8 cellular contexts compared by ENCODE assay signal in genomic region chr17:7440113-7440822, GRCh38. TPM values are rescaled to one million over a fixed set of nuclear protein-coding genes. Genes with fewer than 3 reads are reported as not detected.
DNase-seq lines count a peak whose midpoint lies in the region; ATAC-seq and TF ChIP-seq lines count a peak whose summit lies in the region.

No MANE protein-coding gene starts in this region.

- H3K79me2 ChIP-seq in neural progenitor cell (ENCODE audit: low read depth) = no peaks in the 10 kb centered on the region

- no peak for TF ChIP-seq POLR2A in esophagus muscularis mucosa (IDR thresholded peaks at IDR 0.05; ENCODE audit: low read depth)

- intact Hi-C loops in esophagus muscularis mucosa (cut with DNase I) = no loop called here

- H3K4me1 ChIP-seq in esophagus muscularis mucosa (peaks cover 64 to 72% (median 68%) of the 10 kb centered on the region in 4 donors), neural progenitor cell (peaks cover 26% of the 10 kb centered on the region)

- TF ChIP-seq EP300 in esophagus muscularis mucosa (IDR thresholded peaks at IDR 0.05) = no peak

- peak overlapping the region; percentile 37 to 48 (median 40) for H3K4me3 ChIP-seq in esophagus muscularis mucosa
- H3K4me3 ChIP-seq in neural progenitor cell = peak overlapping the region; percentile 74

- H3K9me3 Mint-ChIP-seq in neural progenitor cell = no peaks in the 10 kb centered on the region

- H3K4me2 ChIP-seq in neural progenitor cell = peak overlapping the region; percentile 93

- peak overlapping the region; percentile 81 for H2AFZ ChIP-seq in neural progenitor cell (replicated peaks)

- peak overlapping the region; percentile 99 for H3K27ac Mint-ChIP-seq in neural progenitor cell

- H3K27me3 ChIP-seq in esophagus muscularis mucosa = peaks cover 0 to 98% (median 43%) of the 10 kb centered on the region in 4 donors
- H3K27me3 ChIP-seq in neural progenitor cell = peaks cover 70% of the 10 kb centered on the region

- H4K20me1 ChIP-seq in neural progenitor cell (ENCODE audit: low read depth) = no peaks in the 10 kb centered on the region

- H3K9ac ChIP-seq in neural progenitor cell = peak overlapping the region; percentile 53

- H3K36me3 ChIP-seq in esophagus muscularis mucosa = no peaks in the 10 kb centered on the region
- H3K36me3 ChIP-seq in neural progenitor cell = no peaks in the 10 kb centered on the region

- ATAC-seq in HG02840 (IDR thresholded peaks at IDR 0.05; ENCODE audit: low FRiP score, unreplicated experiment) (no peak), GM21423 (IDR thresholded peaks at IDR 0.05; ENCODE audit: unreplicated experiment) (no peak)

- H3K27ac ChIP-seq in esophagus muscularis mucosa (replicated peaks in 1 of 4) (no peak overlapping the region), neural progenitor cell (no peak overlapping the region)

- TF ChIP-seq CTCF in esophagus muscularis mucosa (IDR thresholded peaks at IDR 0.05) (no peak), neural progenitor cell (IDR thresholded peaks at IDR 0.05) (no peak)

- H3K4me1 Mint-ChIP-seq in neural progenitor cell = peaks cover 53% of the 10 kb centered on the region

- H3K27me3 Mint-ChIP-seq in neural progenitor cell (ENCODE audit: insufficient read depth, low read depth) = peaks cover 35% of the 10 kb centered on the region

- no peaks in the 10 kb centered on the region for H3K36me3 Mint-ChIP-seq in neural progenitor cell

- H3K9me3 ChIP-seq in esophagus muscularis mucosa (no peaks in the 10 kb centered on the region), neural progenitor cell (ENCODE audit: low read depth) (no peaks in the 10 kb centered on the region)

- peaks cover 57% of the 10 kb centered on the region for H3F3A ChIP-seq in neural progenitor cell (ENCODE audit: low read depth)

- peak; percentile 23 for DNase-seq in COLO668 (lab: John Stamatoyannopoulos, UW; ENCODE audit: unreplicated experiment)
- peak; percentile 42 for DNase-seq in LHCN-M2 (ENCODE audit: low read depth)
- DNase-seq in activated CD4-positive, alpha-beta T cell treated with anti-CD3 and anti-CD28 coated beads, Interleukin-2, amount 50 U/mL, for 1 hour = peak; percentile 12
- no peak for DNase-seq in esophagus muscularis mucosa (ENCODE audit: extremely low spot score)
- peak; percentile 73 for DNase-seq in neural progenitor cell (ENCODE audit: low spot score)
- no peak for DNase-seq in NCI-H2029 (lab: John Stamatoyannopoulos, UW)

- H3K4me3 Mint-ChIP-seq in neural progenitor cell = peak overlapping the region; percentile 96

- WGBS in esophagus muscularis mucosa = 7% methylated on average over 23 of the region's 46 CpGs

RNA-seq across cellular contexts. Expression of gene FGF11, which starts 1.0 kb away (rescaled TPM):
- total RNA-seq in LHCN-M2 (2014; rRNA removed) (23.4 and 23.8 TPM in 2 replicates), esophagus muscularis mucosa (1 to 10 TPM in 2 of 4 donors, under 1 TPM in 1, not detected in 1; 0.50 to 1.9 (median 1.3) TPM), neural progenitor cell (ENCODE audit: low replicate concordance) (7.6 and 14.9 TPM in 2 replicates)
- 34.0 TPM for polyA plus RNA-seq in LHCN-M2 (2012)

RNA-seq across cellular contexts. Expression of gene CHRNB1, which starts 4.6 kb away (rescaled TPM):
- total RNA-seq in LHCN-M2 (2014; rRNA removed) (51.9 and 60.3 TPM in 2 replicates), esophagus muscularis mucosa (10 to 100 TPM in 1 of 4 donors, 1 to 10 TPM in 3; 5.0 to 12.8 (median 8.1) TPM), neural progenitor cell (ENCODE audit: low replicate concordance) (7.4 and 7.5 TPM in 2 replicates)
- 58.8 TPM for polyA plus RNA-seq in LHCN-M2 (2012)

RNA-seq across cellular contexts. Expression of gene TMEM102, which starts 5.0 kb away (rescaled TPM):
- total RNA-seq in LHCN-M2 (2014; rRNA removed) = 0.75 and 0.90 TPM in 2 replicates
- polyA plus RNA-seq in LHCN-M2 (2012) = 1.3 TPM
- total RNA-seq in esophagus muscularis mucosa = 1 to 10 TPM; 1.2 to 6.1 (median 3.5) TPM
- total RNA-seq in neural progenitor cell (ENCODE audit: low replicate concordance) = 1.0 and 1.6 TPM in 2 replicates

RNA-seq across cellular contexts. Expression of gene SPEM3, which starts 11.6 kb away (rescaled TPM):
- total RNA-seq in LHCN-M2 (2014; rRNA removed) = not detected in 2 replicates
- not detected for polyA plus RNA-seq in LHCN-M2 (2012)
- total RNA-seq in esophagus muscularis mucosa = not detected
- total RNA-seq in neural progenitor cell (ENCODE audit: low replicate concordance) = not detected in 2 replicates

RNA-seq across cellular contexts. Expression of gene SPEM2, which starts 14.9 kb away (rescaled TPM):
- total RNA-seq in LHCN-M2 (2014; rRNA removed) = not detected in 2 replicates
- not detected for polyA plus RNA-seq in LHCN-M2 (2012)
- total RNA-seq in esophagus muscularis mucosa = not detected
- total RNA-seq in neural progenitor cell (ENCODE audit: low replicate concordance) = not detected in 2 replicates

Comparison
In these comparisons a context has a peak if more than half of its experiments do, and no peak if none do; other contexts are left out.
1. DNase-seq: peak in COLO668 (single experiment), LHCN-M2 (single experiment), activated CD4-positive, alpha-beta T cell treated with anti-CD3 and anti-CD28 coated beads, Interleukin-2, amount 50 U/mL, for 1 hour (single experiment) and neural progenitor cell (single experiment); none in esophagus muscularis mucosa (single experiment) and NCI-H2029 (single experiment).